9 cellular contexts compared by ENCODE assay signal in genomic region chrX:119753639-119754257, GRCh38. TPM values are rescaled to one million over a fixed set of nuclear protein-coding genes. Genes with fewer than 3 reads are reported as not detected.
A peak's percentile ranks its signal among the peaks of the same experiment; 100 is the strongest.
DNase-seq lines count a peak whose midpoint lies in the region; FAIRE-seq and TF ChIP-seq lines count a peak whose summit lies in the region.
"Had no signal": no experiment of that assay in that cellular context is flagged by ENCODE, and none has a peak within 500 bp of the region (broad histone marks: within the 10 kb centered on the region; RNA-seq: fewer than 3 reads in every experiment).

No MANE protein-coding gene starts in this region.

- H3K4me1 Mint-ChIP-seq in activated CD4-positive, alpha-beta T cell treated with anti-CD3 and anti-CD28 coated beads, Interleukin-2, amount 10 ng/mL, durations not matched to agents 7 days and 5 days: peaks cover 46% of the 10 kb centered on the region

- H3K27me3 Mint-ChIP-seq in activated CD4-positive, alpha-beta T cell treated with anti-CD3 and anti-CD28 coated beads, Interleukin-2, amount 10 ng/mL, durations not matched to agents 7 days and 5 days: no peaks in the 10 kb centered on the region

- TF ChIP-seq POLR2A in esophagus squamous epithelium (IDR thresholded peaks at IDR 0.05): no peak

- H3K27ac Mint-ChIP-seq in activated CD4-positive, alpha-beta T cell treated with anti-CD3 and anti-CD28 coated beads, Interleukin-2, amount 10 ng/mL, durations not matched to agents 7 days and 5 days: peak overlapping the region; percentile 97

- CTCF ChIA-PET in activated CD4-positive, alpha-beta T cell treated with anti-CD3 and anti-CD28 coated beads, Interleukin-2, amount 10 ng/mL, durations not matched to agents 7 days and 5 days (lab: Charles Lee): interaction anchor here (0.7 to 3.4 kb wide), 14 partner anchors 9 to 237 kb away, joined by 3 to 18 read pairs (median 4); partner anchors contain the start of gene SEPTIN6

- no peaks in the 10 kb centered on the region for H3K36me3 Mint-ChIP-seq in activated CD4-positive, alpha-beta T cell treated with anti-CD3 and anti-CD28 coated beads, Interleukin-2, amount 10 ng/mL, durations not matched to agents 7 days and 5 days (ENCODE audit: low read depth)

- FAIRE-seq in A204.1 (lab: Jason Lieb, UNC): peak; percentile 65
- FAIRE-seq: islet of Langerhans had no signal

- no peaks in the 10 kb centered on the region for H3K27me3 ChIP-seq in esophagus squamous epithelium

- H3K9me3 ChIP-seq in esophagus squamous epithelium: no peaks in the 10 kb centered on the region

- H3K4me3 Mint-ChIP-seq in activated CD4-positive, alpha-beta T cell treated with anti-CD3 and anti-CD28 coated beads, Interleukin-2, amount 10 ng/mL, durations not matched to agents 7 days and 5 days: no peak overlapping the region

- H3K4me3 ChIP-seq in GM12865 (ENCODE audit: low read depth, low read length) (no peak overlapping the region), esophagus squamous epithelium (no peak overlapping the region)

- H3K36me3 ChIP-seq in esophagus squamous epithelium: no peaks in the 10 kb centered on the region

- TF ChIP-seq CTCF in GM12865 (IDR thresholded peaks at IDR 0.05; ENCODE audit: insufficient read depth, low read depth, low read length, missing control alignments): peak; percentile 40
- peak in 4 of 6 experiments; percentile 16 to 44 (median 34) for TF ChIP-seq CTCF in esophagus squamous epithelium (IDR thresholded peaks at IDR 0.05)

- no peaks in the 10 kb centered on the region for H3K9me3 Mint-ChIP-seq in activated CD4-positive, alpha-beta T cell treated with anti-CD3 and anti-CD28 coated beads, Interleukin-2, amount 10 ng/mL, durations not matched to agents 7 days and 5 days

- WGBS in esophagus squamous epithelium, 2 donors: 22 to 35% methylated on average over 5 to 6 of the region's 8 CpGs

- peaks cover 0 to 22% (median 0%) of the 10 kb centered on the region in 3 donors for H3K4me1 ChIP-seq in esophagus squamous epithelium

- DNase-seq in GM12865 (ENCODE audit: low read depth) (peak; percentile 77), NCI-H2227 (lab: John Stamatoyannopoulos, UW; ENCODE audit: unreplicated experiment) (peak; percentile 59), esophagus squamous epithelium (lab: John Stamatoyannopoulos, UW) (no peak), epidermal melanocyte (ENCODE audit: insufficient read length, low spot score) (no peak), ecto neural progenitor cell (ENCODE audit: low spot score) (no peak)
- peak; percentile 80 for DNase-seq in activated CD4-positive, alpha-beta T cell treated with anti-CD3 and anti-CD28 coated beads, Interleukin-2, amount 10 ng/mL, durations not matched to agents 7 days and 5 days
- DNase-seq in stimulated activated CD4-positive, alpha-beta T cell treated with anti-CD3 and anti-CD28 coated beads, Interleukin-2, amount 100 ng/mL, for 24 hours: peak; percentile 28 to 42

- H3K27ac ChIP-seq in esophagus squamous epithelium: no peak overlapping the region

- intact Hi-C loops in esophagus squamous epithelium (cut with DNase I): no loop called here

- POLR2A ChIA-PET in activated CD4-positive, alpha-beta T cell treated with anti-CD3 and anti-CD28 coated beads, Interleukin-2, amount 10 ng/mL, durations not matched to agents 7 days and 5 days (lab: Charles Lee): no interaction called here

RNA-seq across cellular contexts. Expression of gene SOWAHD, which starts 4.6 kb away (rescaled TPM):
- total RNA-seq in activated CD4-positive, alpha-beta T cell treated with anti-CD3 and anti-CD28 coated beads, Interleukin-2, amount 10 ng/mL, durations not matched to agents 7 days and 5 days: 1 to 10 TPM; 3.1 to 3.3 TPM
- under 1 TPM in 1 of 4 donors, not detected in 3; 0.38 TPM for total RNA-seq in esophagus squamous epithelium

RNA-seq across cellular contexts. Expression of gene RPL39, which starts 37.7 kb away (rescaled TPM):
- 1,000 to 10,000 TPM; 1,629 to 1,903 TPM for total RNA-seq in activated CD4-positive, alpha-beta T cell treated with anti-CD3 and anti-CD28 coated beads, Interleukin-2, amount 10 ng/mL, durations not matched to agents 7 days and 5 days
- 1,000 to 10,000 TPM; 1,415 to 8,821 (median 6,699) TPM for total RNA-seq in esophagus squamous epithelium

Comparison
In these comparisons a context has a peak if more than half of its experiments do, and no peak if none do; other contexts are left out.
1. DNase-seq: peak in GM12865 (single experiment), NCI-H2227 (single experiment), activated CD4-positive, alpha-beta T cell treated with anti-CD3 and anti-CD28 coated beads, Interleukin-2, amount 10 ng/mL, durations not matched to agents 7 days and 5 days (single experiment) and stimulated activated CD4-positive, alpha-beta T cell treated with anti-CD3 and anti-CD28 coated beads, Interleukin-2, amount 100 ng/mL, for 24 hours (2 of 2); none in esophagus squamous epithelium (single experiment), epidermal melanocyte (single experiment) and ecto neural progenitor cell (single experiment).